In genomic region chr10:43408710-43409384, GRCh38 we compare ENCODE assay signal across 8 cellular contexts. TPM values are rescaled to one million over a fixed set of nuclear protein-coding genes. Genes with fewer than 3 reads are reported as not detected.
DNase-seq lines count a peak whose midpoint lies in the region; ATAC-seq, FAIRE-seq and TF ChIP-seq lines count a peak whose summit lies in the region.

TSS of gene HNRNPF (minus strand) at chr10:43409186. CDS start at chr10:43387884, 21,302 bp downstream.

- POLR2A ChIA-PET in H1 (lab: Charles Lee; ENCODE audit: partially characterized antibody) = interaction anchor here (0.6 to 4.4 kb wide), 20 partner anchors 8 to 277 kb away, joined by 3 to 104 read pairs (median 4); partner anchors contain the start of gene ZNF487

- H2BK120ac ChIP-seq in H1 (replicated peaks; ENCODE audit: low read depth, low read length) (peak within 1 kb of the TSS; percentile 98), mesendoderm (ENCODE audit: low read depth, low read length) (no peak within 1 kb of the TSS)

- no peak for FAIRE-seq in H1 (lab: Jason Lieb, UNC)

- peak within 1 kb of the TSS; percentile 94 for H3K4ac ChIP-seq in H1 (replicated peaks; ENCODE audit: insufficient read length, low read depth, low read length)
- peak within 1 kb of the TSS; percentile 50 for H3K4ac ChIP-seq in mesendoderm (ENCODE audit: low read depth, low read length)

- H3K27me3 ChIP-seq in H1 (replicated peaks in 1 of 4; ENCODE audit: control insufficient read depth in 3 of 4, extremely low read depth in 1 of 4, insufficient read depth in 3 of 4, low read length in 3 of 4) = no peaks in the 10 kb centered on the region
- H3K27me3 ChIP-seq in mesendoderm (ENCODE audit: insufficient read depth, low read length, poor library complexity) = no peaks in the 10 kb centered on the region

- peak in 1 of 2 experiments; percentile 3; a peak in 1 of 3 replicates for TF ChIP-seq EP300 in H1 (IDR thresholded peaks at IDR 0.05; ENCODE audit: borderline replicate concordance in 1 of 2, low read depth in 2 of 2, low read length in 2 of 2)

- peak; percentile 86 for DNase-seq in COR-L47 (lab: John Stamatoyannopoulos, UW)
- peak; percentile 94 for DNase-seq in HT1080 (ENCODE audit: low read depth)
- peak; percentile 94 for DNase-seq in NOMO-1 treated with dmso at 0.1 percent for 144 hours (lab: John Stamatoyannopoulos, UW; ENCODE audit: unreplicated experiment)
- peak; percentile 96 for DNase-seq in activated CD8-positive, alpha-beta memory T cell treated with anti-CD3 and anti-CD28 coated beads, Interleukin-2, amount 10 ng/mL, durations not matched to agents 7 days and 5 days
- DNase-seq in H1 (ENCODE audit: low read depth in 1 of 2, low spot score in 2 of 2) = peak; percentile 86 to 97
- peak; percentile 98 for DNase-seq in mesendoderm
- peak; percentile 94 for DNase-seq in stimulated activated CD8-positive, alpha-beta memory T cell treated with anti-CD3 and anti-CD28 coated beads, Interleukin-12 subunit alpha, Interleukin-12 subunit beta, amount 100 ng/mL, for 4 hours (ENCODE audit: low read depth)

- peak within 1 kb of the TSS; percentile 97 for H4K8ac ChIP-seq in H1 (ENCODE audit: extremely low read depth, insufficient read depth, low read length)
- H4K8ac ChIP-seq in mesendoderm (ENCODE audit: low read depth, low read length) = no peak within 1 kb of the TSS

- H2BK15ac ChIP-seq in H1 (ENCODE audit: low read length) = 0 out of 2 replicates have a peak within 1 kb of the TSS, but pooled peaks have one; percentile 6
- no peak within 1 kb of the TSS for H2BK15ac ChIP-seq in mesendoderm (replicated peaks; ENCODE audit: low read depth)

- H3K79me2 ChIP-seq in H1 (ENCODE audit: control insufficient read depth in 1 of 2, insufficient read depth in 2 of 2, low read length in 2 of 2) = peaks cover 40 to 46% of the 10 kb centered on the region in 2 experiments
- peaks cover 46% of the 10 kb centered on the region for H3K79me2 ChIP-seq in mesendoderm (ENCODE audit: control insufficient read depth, insufficient read depth, low read length)

- no peak within 1 kb of the TSS for H3K14ac ChIP-seq in H1 (ENCODE audit: insufficient read length)

- 1% methylated on average over 25 of the region's 68 CpGs; no CpG with 5 or more reads in 1 of the 2 experiments for WGBS in H1 (ENCODE audit: extremely low coverage in 1 of 2, insufficient coverage in 1 of 2, insufficient read length in 1 of 2, insufficient replicate concordance in 2 of 2, low coverage in 1 of 2, low lambda C conversion rate in 2 of 2, missing lambda C conversion rate in 1 of 2), 2 experiments
- no CpG with 5 or more reads among the region's 68 CpGs for WGBS in mesendoderm (ENCODE audit: extremely low coverage, insufficient coverage, low lambda C conversion rate)

- peak within 1 kb of the TSS; percentile 42 for H3K56ac ChIP-seq in H1 (replicated peaks; ENCODE audit: insufficient read length, low read depth, low read length)
- peak within 1 kb of the TSS; percentile 96 for H3K56ac ChIP-seq in mesendoderm (ENCODE audit: low read length)

- peaks cover 20% of the 10 kb centered on the region for H3K4me1 Mint-ChIP-seq in activated CD8-positive, alpha-beta memory T cell treated with anti-CD3 and anti-CD28 coated beads, Interleukin-2, amount 10 ng/mL, durations not matched to agents 7 days and 5 days

- peak within 1 kb of the TSS; percentile 98 for H3K27ac Mint-ChIP-seq in activated CD8-positive, alpha-beta memory T cell treated with anti-CD3 and anti-CD28 coated beads, Interleukin-2, amount 10 ng/mL, durations not matched to agents 7 days and 5 days

- H3K23ac ChIP-seq in H1 (ENCODE audit: insufficient read length) = no peak within 1 kb of the TSS
- no peak within 1 kb of the TSS for H3K23ac ChIP-seq in mesendoderm (ENCODE audit: low read length)

- peaks cover 9 to 10% of the 10 kb centered on the region in 2 experiments for H4K20me1 ChIP-seq in H1 (replicated peaks in 1 of 2; ENCODE audit: control insufficient read depth in 1 of 2, insufficient read depth in 2 of 2, low read length in 2 of 2)

- H3K18ac ChIP-seq in H1 (ENCODE audit: extremely low read depth, low read length) = peak within 1 kb of the TSS; percentile 97
- H3K18ac ChIP-seq in mesendoderm (ENCODE audit: low read length) = peak within 1 kb of the TSS; percentile 62

- peak; percentile 85 to 88 for TF ChIP-seq POLR2A in H1 (IDR thresholded peaks at IDR 0.05; ENCODE audit: control extremely low read depth in 1 of 2, low read depth in 2 of 2, low read length in 2 of 2)

- peak within 1 kb of the TSS; percentile 77 to 91 (median 90) for H3K9ac ChIP-seq in H1 (replicated peaks in 1 of 4; ENCODE audit: extremely low read depth in 1 of 4, low read depth in 3 of 4, low read length in 3 of 4)
- peak within 1 kb of the TSS; percentile 91 for H3K9ac ChIP-seq in mesendoderm (ENCODE audit: low read length)

- H3K4me3 ChIP-seq in H1 (ENCODE audit: extremely low read depth in 1 of 4, insufficient read depth in 2 of 4, low read depth in 3 of 4, low read length in 4 of 4) (peak within 1 kb of the TSS; percentile 61 to 97 (median 89)), mesendoderm (ENCODE audit: low read length) (peak within 1 kb of the TSS; percentile 83)

- H3K4me3 Mint-ChIP-seq in activated CD8-positive, alpha-beta memory T cell treated with anti-CD3 and anti-CD28 coated beads, Interleukin-2, amount 10 ng/mL, durations not matched to agents 7 days and 5 days = peak within 1 kb of the TSS; percentile 98

- no peak within 1 kb of the TSS; the same call in 1 of the 2 replicates for H2BK20ac ChIP-seq in H1 (ENCODE audit: low read length)

- H2BK5ac ChIP-seq in H1 (ENCODE audit: low read depth, low read length) (peak within 1 kb of the TSS; percentile 93), mesendoderm (ENCODE audit: low read length) (peak within 1 kb of the TSS; percentile 73)

- H3K27ac ChIP-seq in H1 (ENCODE audit: low read depth, low read length) = peak within 1 kb of the TSS; percentile 99
- peak within 1 kb of the TSS; percentile 87 for H3K27ac ChIP-seq in mesendoderm (ENCODE audit: low read depth, low read length)

- H2AK5ac ChIP-seq in H1 (ENCODE audit: low read depth, low read length) = no peak within 1 kb of the TSS; the same call in 1 of the 2 replicates
- H2AK5ac ChIP-seq in mesendoderm (ENCODE audit: low read length) = no peak within 1 kb of the TSS

- no peaks in the 10 kb centered on the region for H3K9me3 ChIP-seq in H1 (ENCODE audit: insufficient read depth in 2 of 2, low read depth in 1 of 2, low read length in 1 of 2)

- no peak for TF ChIP-seq RAD21 in H1 (IDR thresholded peaks at IDR 0.05 in 1 of 2, conservative IDR thresholded peaks at IDR 0.05 in 1 of 2; ENCODE audit: low read depth in 2 of 2, low read length in 2 of 2)

- peak; percentile 53 for ATAC-seq in GM21367 (IDR thresholded peaks at IDR 0.05; ENCODE audit: unreplicated experiment)
- peak; percentile 77 for ATAC-seq in activated CD8-positive, alpha-beta memory T cell treated with anti-CD3 and anti-CD28 coated beads, Interleukin-2, amount 10 ng/mL, durations not matched to agents 7 days and 5 days

- peak within 1 kb of the TSS; percentile 98 for H4K5ac ChIP-seq in H1 (ENCODE audit: insufficient read length, low read depth, low read length)
- H4K5ac ChIP-seq in mesendoderm (ENCODE audit: low read length) = no peak within 1 kb of the TSS

- H3K36me3 Mint-ChIP-seq in activated CD8-positive, alpha-beta memory T cell treated with anti-CD3 and anti-CD28 coated beads, Interleukin-2, amount 10 ng/mL, durations not matched to agents 7 days and 5 days = peaks cover 28% of the 10 kb centered on the region

- peaks cover 0 to 7% (median 0%) of the 10 kb centered on the region in 4 experiments; a peak in 4 of 7 replicates for H3K4me1 ChIP-seq in H1 (replicated peaks in 1 of 4; ENCODE audit: control insufficient read depth in 3 of 4, insufficient read depth in 4 of 4, low read length in 3 of 4)
- peaks cover 2% of the 10 kb centered on the region for H3K4me1 ChIP-seq in mesendoderm (ENCODE audit: control insufficient read depth, low read depth, low read length)

- no peaks in the 10 kb centered on the region for H3K9me3 Mint-ChIP-seq in activated CD8-positive, alpha-beta memory T cell treated with anti-CD3 and anti-CD28 coated beads, Interleukin-2, amount 10 ng/mL, durations not matched to agents 7 days and 5 days (ENCODE audit: low read depth)

- H3K79me1 ChIP-seq in H1 (ENCODE audit: low read depth, low read length) (no peaks in the 10 kb centered on the region), mesendoderm (ENCODE audit: low read length) (no peaks in the 10 kb centered on the region)

- H3K4me2 ChIP-seq in H1 (ENCODE audit: insufficient read depth in 1 of 2, low read depth in 2 of 2, low read length in 2 of 2) = peak within 1 kb of the TSS; percentile 80 to 87
- H3K4me2 ChIP-seq in mesendoderm (ENCODE audit: low read length) = peak within 1 kb of the TSS; percentile 59

- no peaks in the 10 kb centered on the region; a peak in 1 of 8 replicates for H3K36me3 ChIP-seq in H1 (ENCODE audit: control insufficient read depth in 2 of 4, insufficient read depth in 4 of 4, low read length in 3 of 4)
- no peaks in the 10 kb centered on the region for H3K36me3 ChIP-seq in mesendoderm (ENCODE audit: control insufficient read depth, insufficient read depth, low read length)

- peak within 1 kb of the TSS; percentile 95 for H4K91ac ChIP-seq in H1 (replicated peaks; ENCODE audit: insufficient read length, low read length)

- peaks cover 9% of the 10 kb centered on the region; the same call in 1 of the 2 replicates for H3K23me2 ChIP-seq in H1 (ENCODE audit: low read depth, low read length)

- H2AFZ ChIP-seq in H1 (ENCODE audit: low read length) = 0 out of 2 replicates have a peak within 1 kb of the TSS, but pooled peaks have one; percentile 68

- CTCF ChIA-PET in activated CD8-positive, alpha-beta memory T cell treated with anti-CD3 and anti-CD28 coated beads, Interleukin-2, amount 10 ng/mL, durations not matched to agents 7 days and 5 days (lab: Charles Lee) = interaction anchor here (1.4 to 1.9 kb wide), 5 partner anchors 10 to 18 kb away, joined by 4 to 19 read pairs (median 5); no protein-coding TSS in a partner anchor
- CTCF ChIA-PET in H1 (lab: Charles Lee; ENCODE audit: partially characterized antibody) = interaction anchor here (0.8 to 1.8 kb wide), 4 partner anchors 10 to 53 kb away, joined by 3 to 6 read pairs (median 4); no protein-coding TSS in a partner anchor

- TF ChIP-seq CTCF in H1 (IDR thresholded peaks at IDR 0.05; ENCODE audit: control extremely low read depth in 1 of 3, insufficient read depth in 1 of 3, low read depth in 1 of 3, low read length in 3 of 3) = no peak

- H3K27me3 Mint-ChIP-seq in activated CD8-positive, alpha-beta memory T cell treated with anti-CD3 and anti-CD28 coated beads, Interleukin-2, amount 10 ng/mL, durations not matched to agents 7 days and 5 days = no peaks in the 10 kb centered on the region

- H2BK12ac ChIP-seq in H1 (ENCODE audit: low read depth, low read length) = peak within 1 kb of the TSS; percentile 75; the same call in 1 of the 2 replicates

RNA-seq across cellular contexts. Expression of gene HNRNPF, which starts in this region (rescaled TPM):
- total RNA-seq in HT1080 (2014; rRNA removed; shearing (Covaris generic)) = 325 and 365 TPM in 2 replicates
- 216 and 231 TPM in 2 replicates for polyA plus RNA-seq in HT1080 (2015; cell fraction: cytosol; rRNA removed)
- 289 and 314 TPM in 2 replicates for polyA plus RNA-seq in HT1080 (2015; cell fraction: nucleus; rRNA removed)
- 100 to 1,000 TPM; 446 to 512 TPM for total RNA-seq in activated CD8-positive, alpha-beta memory T cell treated with anti-CD3 and anti-CD28 coated beads, Interleukin-2, amount 10 ng/mL, durations not matched to agents 7 days and 5 days
- 389 and 397 TPM in 2 replicates for total RNA-seq in H1 (2021; fragmentation: NEBNext Ultra II Directional; extraction: Animal tissue kit (Norgen Biotek cat#: 25700))
- polyA plus RNA-seq in H1 (2011; rRNA removed) = 208 and 209 TPM in 2 replicates
- polyA plus RNA-seq in H1 (2011; cell fraction: cytosol; rRNA removed) = 285 TPM
- 199 TPM for polyA plus RNA-seq in H1 (2011; cell fraction: nucleus; rRNA removed)
- 322 to 369 TPM (median 332 TPM) in 4 replicates for polyA plus RNA-seq in H1 (2012, experiment 1 of 2)
- polyA plus RNA-seq in H1 (2012, experiment 2 of 2) = 154 TPM
- 167 TPM for polyA plus RNA-seq in H1 (2013, experiment 1 of 2)
- 175 TPM for polyA plus RNA-seq in H1 (2013, experiment 2 of 2)
- polyA minus RNA-seq in H1 (2011; rRNA and poly(A)+ RNA removed) = 303 and 334 TPM in 2 replicates
- 147 TPM for polyA minus RNA-seq in H1 (2011; cell fraction: cytosol; rRNA and poly(A)+ RNA removed)
- polyA minus RNA-seq in H1 (2011; cell fraction: nucleus; rRNA and poly(A)+ RNA removed) = 101 TPM
- 258 TPM for polyA plus RNA-seq in mesendoderm (2013, experiment 1 of 2)
- 258 TPM for polyA plus RNA-seq in mesendoderm (2013, experiment 2 of 2)

Comparison
In these comparisons a context has a peak if more than half of its experiments do, and no peak if none do; other contexts are left out.
1. Peak in every context shown above with its lines: DNase-seq, ATAC-seq, H3K4me3 ChIP-seq and H3K27ac ChIP-seq.